In the genomic region with DNA sequence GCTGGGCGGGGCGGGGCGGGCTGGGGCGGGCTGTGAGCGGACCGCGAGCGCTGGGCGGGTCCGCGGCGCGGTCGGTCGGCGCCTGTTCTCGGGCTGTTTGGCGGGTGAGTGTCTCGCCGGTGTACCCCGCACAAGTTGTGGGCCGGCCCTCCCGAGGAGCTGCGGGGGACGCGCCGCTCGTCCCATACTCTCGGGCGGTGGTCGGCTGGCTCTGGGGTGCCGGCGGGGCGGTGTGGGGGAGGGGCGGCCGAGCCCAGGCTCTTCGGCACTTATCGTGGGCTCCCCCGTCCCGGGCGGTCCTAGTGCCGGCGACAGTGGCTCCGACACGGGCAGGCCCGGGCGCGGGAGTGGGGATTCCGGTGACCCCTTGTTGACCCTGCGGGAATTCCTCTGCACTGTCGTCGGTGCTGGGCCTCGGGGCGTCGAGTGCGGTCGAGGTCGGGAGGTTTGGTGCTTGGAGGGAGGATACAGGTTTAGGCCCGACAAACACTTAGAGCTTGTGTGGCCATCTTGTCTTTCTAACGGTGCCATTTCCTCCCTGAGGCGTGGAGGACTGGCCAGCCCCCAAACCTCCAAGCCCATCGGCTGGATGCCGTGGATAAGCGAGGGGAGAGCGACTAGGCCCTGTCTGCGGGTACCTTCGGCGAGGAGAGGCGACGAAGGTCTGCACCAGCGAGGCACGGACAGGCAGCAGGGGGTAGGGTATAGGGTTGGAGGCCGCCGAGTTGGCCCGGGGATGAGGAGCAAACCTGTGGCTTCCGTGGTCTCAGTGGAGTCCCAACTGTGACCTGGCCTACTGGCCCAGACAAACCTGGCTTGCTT, we compare ENCODE assay signal across 1 cellular context.
TF ChIP-seq lines count a peak whose summit lies in the region.

Gene SEPTIN2, plus strand, starts transcription at position 47 of the 822 bp plus-strand sequence. CDS start 8,308 bp downstream, outside the sequence.

TF ChIP-seq in HepG2, 621 proteins besides CTCF, POLR2A, EP300 and RAD21 (continued from another document and continues in another):
- TF ChIP-seq ZNF275 (CRISPR knock-in tag; IDR thresholded peaks at IDR 0.05; ENCODE audit: borderline replicate concordance) (no peak; the same call in 1 of the 2 replicates), GABPA (IDR thresholded peaks at IDR 0.05; ENCODE audit: low read depth, low read length) (no peak), GABPA (CRISPR knock-in tag; IDR thresholded peaks at IDR 0.05; ENCODE audit: low read depth) (no peak), MIXL1 (CRISPR knock-in tag; IDR thresholded peaks at IDR 0.05) (no peak), CEBPB (IDR thresholded peaks at IDR 0.05; ENCODE audit: borderline replicate concordance, low read depth, low read length) (no peak), ZNF441 (CRISPR knock-in tag; IDR thresholded peaks at IDR 0.05; ENCODE audit: borderline replicate concordance) (no peak), ZNF530 (CRISPR knock-in tag; IDR thresholded peaks at IDR 0.05; ENCODE audit: low read depth) (no peak), PPARG (CRISPR knock-in tag; conservative IDR thresholded peaks at IDR 0.05) (0 out of 2 replicates have a peak, but pooled peaks have one; percentile 16), KMT2A (CRISPR knock-in tag; IDR thresholded peaks at IDR 0.05) (peak; percentile 89), PRPF4 (IDR thresholded peaks at IDR 0.05; ENCODE audit: low read depth, low read length, poor library complexity, severe bottlenecking) (peak; percentile 2), ZNF207 (IDR thresholded peaks at IDR 0.05; ENCODE audit: borderline replicate concordance) (no peak), ZFX (CRISPR knock-in tag; IDR thresholded peaks at IDR 0.05; ENCODE audit: low read depth) (peak; percentile 97), ZBTB7B (CRISPR knock-in tag; IDR thresholded peaks at IDR 0.05) (no peak), ZNF468 (CRISPR knock-in tag; IDR thresholded peaks at IDR 0.05) (peak; percentile 91; the same call in 1 of the 2 replicates), ZNF619 (CRISPR knock-in tag; IDR thresholded peaks at IDR 0.05) (no peak; the same call in 1 of the 2 replicates), ZNF350 (CRISPR knock-in tag; IDR thresholded peaks at IDR 0.05; ENCODE audit: borderline replicate concordance, low read depth) (peak; percentile 58; the same call in 1 of the 2 replicates), RAD51 (IDR thresholded peaks at IDR 0.05; ENCODE audit: borderline replicate concordance) (no peak), JARID2 (CRISPR knock-in tag; IDR thresholded peaks at IDR 0.05; ENCODE audit: insufficient replicate concordance) (peak; percentile 15), ZBTB44 (CRISPR knock-in tag; IDR thresholded peaks at IDR 0.05) (no peak), AKAP8 (CRISPR knock-in tag; IDR thresholded peaks at IDR 0.05) (peak; percentile 71; the same call in 1 of the 2 replicates), ATRX (CRISPR knock-in tag; IDR thresholded peaks at IDR 0.05; ENCODE audit: borderline replicate concordance) (no peak; the same call in 1 of the 2 replicates), TRIM22 (IDR thresholded peaks at IDR 0.05) (no peak), MAFK (conservative IDR thresholded peaks at IDR 0.05 in 1 of 2, IDR thresholded peaks at IDR 0.05 in 1 of 2; ENCODE audit: low read length in 2 of 2) (no peak), ESRRA (CRISPR knock-in tag; IDR thresholded peaks at IDR 0.05; ENCODE audit: low read depth) (no peak), NRL (CRISPR knock-in tag; IDR thresholded peaks at IDR 0.05; ENCODE audit: borderline replicate concordance) (peak; percentile 78; the same call in 1 of the 2 replicates), SMYD3 (CRISPR knock-in tag; IDR thresholded peaks at IDR 0.05) (0 out of 2 replicates have a peak, but pooled peaks have one; percentile 14), ZNF12 (CRISPR knock-in tag; IDR thresholded peaks at IDR 0.05) (peak; percentile 61; the same call in 1 of the 2 replicates), IRF1 (CRISPR knock-in tag; IDR thresholded peaks at IDR 0.05; ENCODE audit: low read depth) (peak; percentile 82; the same call in 1 of the 2 replicates), ZNF232 (CRISPR knock-in tag; IDR thresholded peaks at IDR 0.05; ENCODE audit: borderline replicate concordance) (peak; percentile 68), SP1 (IDR thresholded peaks at IDR 0.05) (no peak), SP1 (CRISPR knock-in tag; IDR thresholded peaks at IDR 0.05) (peak; percentile 45; the same call in 1 of the 2 replicates), NR0B2 (CRISPR knock-in tag; IDR thresholded peaks at IDR 0.05) (peak; percentile 50), SMAD9 (CRISPR knock-in tag; IDR thresholded peaks at IDR 0.05) (no peak), ZNF691 (CRISPR knock-in tag; IDR thresholded peaks at IDR 0.05; ENCODE audit: borderline replicate concordance, low read depth) (peak; percentile 90)
- TF ChIP-seq, protein P1, sequence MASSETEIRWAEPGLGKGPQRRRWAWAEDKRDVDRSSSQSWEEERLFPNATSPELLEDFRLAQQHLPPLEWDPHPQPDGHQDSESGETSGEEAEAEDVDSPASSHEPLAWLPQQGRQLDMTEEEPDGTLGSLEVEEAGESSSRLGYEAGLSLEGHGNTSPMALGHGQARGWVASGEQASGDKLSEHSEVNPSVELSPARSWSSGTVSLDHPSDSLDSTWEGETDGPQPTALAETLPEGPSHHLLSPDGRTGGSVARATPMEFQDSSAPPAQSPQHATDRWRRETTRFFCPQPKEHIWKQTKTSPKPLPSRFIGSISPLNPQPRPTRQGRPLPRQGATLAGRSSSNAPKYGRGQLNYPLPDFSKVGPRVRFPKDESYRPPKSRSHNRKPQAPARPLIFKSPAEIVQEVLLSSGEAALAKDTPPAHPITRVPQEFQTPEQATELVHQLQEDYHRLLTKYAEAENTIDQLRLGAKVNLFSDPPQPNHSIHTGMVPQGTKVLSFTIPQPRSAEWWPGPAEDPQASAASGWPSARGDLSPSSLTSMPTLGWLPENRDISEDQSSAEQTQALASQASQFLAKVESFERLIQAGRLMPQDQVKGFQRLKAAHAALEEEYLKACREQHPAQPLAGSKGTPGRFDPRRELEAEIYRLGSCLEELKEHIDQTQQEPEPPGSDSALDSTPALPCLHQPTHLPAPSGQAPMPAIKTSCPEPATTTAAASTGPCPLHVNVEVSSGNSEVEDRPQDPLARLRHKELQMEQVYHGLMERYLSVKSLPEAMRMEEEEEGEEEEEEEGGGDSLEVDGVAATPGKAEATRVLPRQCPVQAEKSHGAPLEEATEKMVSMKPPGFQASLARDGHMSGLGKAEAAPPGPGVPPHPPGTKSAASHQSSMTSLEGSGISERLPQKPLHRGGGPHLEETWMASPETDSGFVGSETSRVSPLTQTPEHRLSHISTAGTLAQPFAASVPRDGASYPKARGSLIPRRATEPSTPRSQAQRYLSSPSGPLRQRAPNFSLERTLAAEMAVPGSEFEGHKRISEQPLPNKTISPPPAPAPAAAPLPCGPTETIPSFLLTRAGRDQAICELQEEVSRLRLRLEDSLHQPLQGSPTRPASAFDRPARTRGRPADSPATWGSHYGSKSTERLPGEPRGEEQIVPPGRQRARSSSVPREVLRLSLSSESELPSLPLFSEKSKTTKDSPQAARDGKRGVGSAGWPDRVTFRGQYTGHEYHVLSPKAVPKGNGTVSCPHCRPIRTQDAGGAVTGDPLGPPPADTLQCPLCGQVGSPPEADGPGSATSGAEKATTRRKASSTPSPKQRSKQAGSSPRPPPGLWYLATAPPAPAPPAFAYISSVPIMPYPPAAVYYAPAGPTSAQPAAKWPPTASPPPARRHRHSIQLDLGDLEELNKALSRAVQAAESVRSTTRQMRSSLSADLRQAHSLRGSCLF (CRISPR knock-in tag; IDR thresholded peaks at IDR 0.05; ENCODE audit: borderline replicate concordance) = peak; percentile 86; the same call in 1 of the 2 replicates
- TF ChIP-seq, protein P2, sequence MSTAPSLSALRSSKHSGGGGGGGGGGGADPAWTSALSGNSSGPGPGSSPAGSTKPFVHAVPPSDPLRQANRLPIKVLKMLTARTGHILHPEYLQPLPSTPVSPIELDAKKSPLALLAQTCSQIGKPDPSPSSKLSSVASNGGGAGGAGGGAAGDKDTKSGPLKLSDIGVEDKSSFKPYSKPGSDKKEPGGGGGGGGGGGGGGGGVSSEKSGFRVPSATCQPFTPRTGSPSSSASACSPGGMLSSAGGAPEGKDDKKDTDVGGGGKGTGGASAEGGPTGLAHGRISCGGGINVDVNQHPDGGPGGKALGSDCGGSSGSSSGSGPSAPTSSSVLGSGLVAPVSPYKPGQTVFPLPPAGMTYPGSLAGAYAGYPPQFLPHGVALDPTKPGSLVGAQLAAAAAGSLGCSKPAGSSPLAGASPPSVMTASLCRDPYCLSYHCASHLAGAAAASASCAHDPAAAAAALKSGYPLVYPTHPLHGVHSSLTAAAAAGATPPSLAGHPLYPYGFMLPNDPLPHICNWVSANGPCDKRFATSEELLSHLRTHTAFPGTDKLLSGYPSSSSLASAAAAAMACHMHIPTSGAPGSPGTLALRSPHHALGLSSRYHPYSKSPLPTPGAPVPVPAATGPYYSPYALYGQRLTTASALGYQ (CRISPR knock-in tag; IDR thresholded peaks at IDR 0.05) = peak; percentile 63; the same call in 1 of the 2 replicates
- TF ChIP-seq, protein P3, sequence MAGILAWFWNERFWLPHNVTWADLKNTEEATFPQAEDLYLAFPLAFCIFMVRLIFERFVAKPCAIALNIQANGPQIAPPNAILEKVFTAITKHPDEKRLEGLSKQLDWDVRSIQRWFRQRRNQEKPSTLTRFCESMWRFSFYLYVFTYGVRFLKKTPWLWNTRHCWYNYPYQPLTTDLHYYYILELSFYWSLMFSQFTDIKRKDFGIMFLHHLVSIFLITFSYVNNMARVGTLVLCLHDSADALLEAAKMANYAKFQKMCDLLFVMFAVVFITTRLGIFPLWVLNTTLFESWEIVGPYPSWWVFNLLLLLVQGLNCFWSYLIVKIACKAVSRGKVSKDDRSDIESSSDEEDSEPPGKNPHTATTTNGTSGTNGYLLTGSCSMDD (CRISPR knock-in tag; IDR thresholded peaks at IDR 0.05) = no peak
- TF ChIP-seq, protein P4, sequence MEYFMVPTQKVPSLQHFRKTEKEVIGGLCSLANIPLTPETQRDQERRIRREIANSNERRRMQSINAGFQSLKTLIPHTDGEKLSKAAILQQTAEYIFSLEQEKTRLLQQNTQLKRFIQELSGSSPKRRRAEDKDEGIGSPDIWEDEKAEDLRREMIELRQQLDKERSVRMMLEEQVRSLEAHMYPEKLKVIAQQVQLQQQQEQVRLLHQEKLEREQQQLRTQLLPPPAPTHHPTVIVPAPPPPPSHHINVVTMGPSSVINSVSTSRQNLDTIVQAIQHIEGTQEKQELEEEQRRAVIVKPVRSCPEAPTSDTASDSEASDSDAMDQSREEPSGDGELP (IDR thresholded peaks at IDR 0.05; ENCODE audit: borderline replicate concordance, low read depth) = 0 out of 2 replicates have a peak, but pooled peaks have one; percentile 7
- TF ChIP-seq, protein P5, sequence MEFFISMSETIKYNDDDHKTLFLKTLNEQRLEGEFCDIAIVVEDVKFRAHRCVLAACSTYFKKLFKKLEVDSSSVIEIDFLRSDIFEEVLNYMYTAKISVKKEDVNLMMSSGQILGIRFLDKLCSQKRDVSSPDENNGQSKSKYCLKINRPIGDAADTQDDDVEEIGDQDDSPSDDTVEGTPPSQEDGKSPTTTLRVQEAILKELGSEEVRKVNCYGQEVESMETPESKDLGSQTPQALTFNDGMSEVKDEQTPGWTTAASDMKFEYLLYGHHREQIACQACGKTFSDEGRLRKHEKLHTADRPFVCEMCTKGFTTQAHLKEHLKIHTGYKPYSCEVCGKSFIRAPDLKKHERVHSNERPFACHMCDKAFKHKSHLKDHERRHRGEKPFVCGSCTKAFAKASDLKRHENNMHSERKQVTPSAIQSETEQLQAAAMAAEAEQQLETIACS (CRISPR knock-in tag; IDR thresholded peaks at IDR 0.05) = no peak; the same call in 1 of the 2 replicates
